ENCODE assay signal across 8 cellular contexts in genomic region chr6:30006170-30007131, GRCh38. TPM values are rescaled to one million over a fixed set of nuclear protein-coding genes. Genes with fewer than 3 reads are reported as not detected.
A peak's percentile ranks its signal among the peaks of the same experiment; 100 is the strongest.
DNase-seq lines count a peak whose midpoint lies in the region; ATAC-seq, FAIRE-seq and TF ChIP-seq lines count a peak whose summit lies in the region.

No MANE protein-coding gene starts in this region.

- peaks cover 28% of the 10 kb centered on the region for H3K27me3 ChIP-seq in astrocyte (ENCODE audit: insufficient read depth, low read length)
- H3K27me3 ChIP-seq in iPS-20b (ENCODE audit: insufficient read depth, low read length): peaks cover 91% of the 10 kb centered on the region

- H3K79me2 ChIP-seq in astrocyte (ENCODE audit: insufficient read depth, low read length): no peaks in the 10 kb centered on the region

- no peak overlapping the region for H3K27ac ChIP-seq in astrocyte (ENCODE audit: low read depth, low read length)
- no peak overlapping the region for H3K27ac ChIP-seq in iPS-20b (ENCODE audit: low read length)
- H3K27ac ChIP-seq in skin epidermis: peak overlapping the region in 5 of 21 experiments; percentile 7 to 69 (median 50)

- H3K9me3 Mint-ChIP-seq in IgD-negative memory B cell (no peaks in the 10 kb centered on the region), astrocyte (ENCODE audit: unreplicated experiment) (peaks cover 7% of the 10 kb centered on the region)

- H2AFZ ChIP-seq in astrocyte (ENCODE audit: low read depth, low read length): peak overlapping the region; percentile 56

- H3K4me3 Mint-ChIP-seq in IgD-negative memory B cell: peak overlapping the region; percentile 68 to 89 (median 79)
- H3K4me3 Mint-ChIP-seq in astrocyte (ENCODE audit: unreplicated experiment): peak overlapping the region; percentile 62

- H3K27me3 Mint-ChIP-seq in IgD-negative memory B cell: peaks cover 29% of the 10 kb centered on the region
- peaks cover 90% of the 10 kb centered on the region for H3K27me3 Mint-ChIP-seq in astrocyte (ENCODE audit: low read depth, unreplicated experiment)

- H3K36me3 Mint-ChIP-seq in IgD-negative memory B cell (peaks cover 9% of the 10 kb centered on the region), astrocyte (ENCODE audit: low read depth, unreplicated experiment) (peaks cover 9% of the 10 kb centered on the region)

- peak overlapping the region; percentile 27 for H3K9ac ChIP-seq in astrocyte (ENCODE audit: low read length)
- no peak overlapping the region for H3K9ac ChIP-seq in iPS-20b (ENCODE audit: low read depth, low read length)

- peak overlapping the region; percentile 34 for H3K4me3 ChIP-seq in astrocyte (ENCODE audit: insufficient read depth, low read depth, low read length)
- peak overlapping the region; percentile 66 for H3K4me3 ChIP-seq in iPS-20b (ENCODE audit: low read length)
- H3K4me3 ChIP-seq in skin epidermis: peak overlapping the region; percentile 10 to 47 (median 32)

- no peak for TF ChIP-seq CTCF in astrocyte (IDR thresholded peaks at IDR 0.05; ENCODE audit: insufficient read depth, low read depth, low read length)

- H3K36me3 ChIP-seq in astrocyte (ENCODE audit: insufficient read depth, low read length) (no peaks in the 10 kb centered on the region), iPS-20b (ENCODE audit: insufficient read depth, low read depth, low read length) (no peaks in the 10 kb centered on the region)

- no peaks in the 10 kb centered on the region for H4K20me1 ChIP-seq in astrocyte (ENCODE audit: insufficient read depth, low read length)

- no peak for FAIRE-seq in astrocyte (lab: Jason Lieb, UNC)

- H3K27ac Mint-ChIP-seq in IgD-negative memory B cell (no peak overlapping the region), astrocyte (ENCODE audit: unreplicated experiment) (no peak overlapping the region)

- peak overlapping the region; percentile 76 for H3K4me2 ChIP-seq in astrocyte (ENCODE audit: low read length)

- no peak for DNase-seq in astrocyte (ENCODE audit: low read depth)
- no peak for DNase-seq in HuH-7 (ENCODE audit: low spot score)

- ATAC-seq in HG02973 (IDR thresholded peaks at IDR 0.05; ENCODE audit: unreplicated experiment) (no peak), HG02642 (IDR thresholded peaks at IDR 0.05; ENCODE audit: poor library complexity, unreplicated experiment) (no peak), GM18502 (IDR thresholded peaks at IDR 0.05; ENCODE audit: poor library complexity, unreplicated experiment) (no peak)

- H3K9me3 ChIP-seq in astrocyte (ENCODE audit: insufficient read depth, low read depth, low read length) (no peaks in the 10 kb centered on the region), iPS-20b (ENCODE audit: insufficient read depth, low read depth, low read length) (no peaks in the 10 kb centered on the region)

- peaks cover 4 to 10% (median 8%) of the 10 kb centered on the region in 3 donors for H3K4me1 Mint-ChIP-seq in IgD-negative memory B cell
- peaks cover 1% of the 10 kb centered on the region for H3K4me1 Mint-ChIP-seq in astrocyte (ENCODE audit: low read depth, unreplicated experiment)

- H3K4me1 ChIP-seq in astrocyte (ENCODE audit: insufficient read depth, low read length): no peaks in the 10 kb centered on the region
- H3K4me1 ChIP-seq in iPS-20b (ENCODE audit: insufficient read depth, low read length): no peaks in the 10 kb centered on the region

RNA-seq across cellular contexts. Expression of gene POLR1H, which starts 54.6 kb away (rescaled TPM):
- polyA plus RNA-seq in IgD-negative memory B cell: 84.4 TPM
- 16.8 and 21.0 TPM in 2 replicates for total RNA-seq in astrocyte
